ENCODE assay signal across 8 cellular contexts in the genomic region with DNA sequence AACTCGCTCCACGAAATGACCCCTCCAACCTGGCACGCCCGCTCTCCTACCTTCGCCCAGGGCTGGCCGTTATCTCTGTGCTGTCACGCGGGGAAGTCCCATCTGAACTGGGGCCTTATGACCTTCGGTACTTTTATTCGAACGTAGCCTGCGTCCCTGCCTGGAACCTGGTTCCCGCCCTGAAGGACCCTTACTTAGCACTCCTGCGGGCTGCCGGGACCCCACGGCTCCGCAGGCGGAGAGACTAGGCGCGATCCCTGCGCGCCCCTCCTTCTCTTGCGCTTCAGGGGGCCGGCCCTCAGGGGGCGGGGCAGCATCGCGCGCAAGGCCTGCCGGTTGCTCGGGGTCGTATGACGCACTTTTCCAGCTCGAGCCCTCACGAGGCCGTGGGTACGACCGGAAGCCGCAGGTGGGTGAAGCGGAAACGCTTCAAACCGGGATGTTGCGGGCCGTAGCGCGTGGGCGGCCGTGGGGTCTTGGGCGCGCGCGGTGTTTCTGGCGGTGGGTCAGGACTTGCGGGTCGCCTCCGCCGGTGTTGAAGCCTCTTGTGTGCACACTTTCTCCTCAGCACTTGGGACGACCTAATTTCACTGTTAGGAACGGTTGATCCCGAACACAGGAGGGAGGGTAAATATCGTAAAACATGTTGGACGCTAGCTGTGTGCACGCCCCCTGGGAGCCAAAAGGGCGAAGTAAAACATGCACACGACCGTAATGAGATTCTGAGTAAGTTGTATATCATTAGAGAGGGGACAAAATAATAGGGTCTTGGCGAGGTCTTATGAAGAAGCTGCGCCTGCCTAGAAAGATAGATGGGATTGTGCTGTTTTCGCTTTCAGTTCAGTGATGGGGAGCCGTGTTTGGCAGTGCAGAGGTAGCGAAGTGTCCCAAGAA. TPM values are rescaled to one million over a fixed set of nuclear protein-coding genes. Genes with fewer than 3 reads are reported as not detected.
DNase-seq lines count a peak whose midpoint lies in the region; ATAC-seq and TF ChIP-seq lines count a peak whose summit lies in the region.

Gene LIPT1 (plus strand): TSS at position 325 of the 894 bp plus-strand sequence. CDS start 6,991 bp downstream, outside the sequence.
A gene with protein sequence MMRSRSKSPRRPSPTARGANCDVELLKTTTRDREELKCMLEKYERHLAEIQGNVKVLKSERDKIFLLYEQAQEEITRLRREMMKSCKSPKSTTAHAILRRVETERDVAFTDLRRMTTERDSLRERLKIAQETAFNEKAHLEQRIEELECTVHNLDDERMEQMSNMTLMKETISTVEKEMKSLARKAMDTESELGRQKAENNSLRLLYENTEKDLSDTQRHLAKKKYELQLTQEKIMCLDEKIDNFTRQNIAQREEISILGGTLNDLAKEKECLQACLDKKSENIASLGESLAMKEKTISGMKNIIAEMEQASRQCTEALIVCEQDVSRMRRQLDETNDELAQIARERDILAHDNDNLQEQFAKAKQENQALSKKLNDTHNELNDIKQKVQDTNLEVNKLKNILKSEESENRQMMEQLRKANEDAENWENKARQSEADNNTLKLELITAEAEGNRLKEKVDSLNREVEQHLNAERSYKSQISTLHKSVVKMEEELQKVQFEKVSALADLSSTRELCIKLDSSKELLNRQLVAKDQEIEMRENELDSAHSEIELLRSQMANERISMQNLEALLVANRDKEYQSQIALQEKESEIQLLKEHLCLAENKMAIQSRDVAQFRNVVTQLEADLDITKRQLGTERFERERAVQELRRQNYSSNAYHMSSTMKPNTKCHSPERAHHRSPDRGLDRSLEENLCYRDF (minus strand): TSS at position 300 of the 894 bp plus-strand sequence. CDS start 45,503 bp downstream, outside the sequence.

- ATAC-seq in GM19372 (IDR thresholded peaks at IDR 0.05; ENCODE audit: low read depth, unreplicated experiment): peak; percentile 97
- peak; percentile 96 for ATAC-seq in HG03521 (IDR thresholded peaks at IDR 0.05; ENCODE audit: unreplicated experiment)

- H3K36me3 ChIP-seq in liver (ENCODE audit: control insufficient read depth in 4 of 4, insufficient read depth in 3 of 4, low read depth in 1 of 4, low read length in 3 of 4): peaks cover 0 to 11% (median 7%) of the 10 kb centered on the region in 4 donors

- peak; percentile 95 for DNase-seq in CD1c-positive myeloid dendritic cell (ENCODE audit: extremely low spot score)
- DNase-seq in NCI-H69 (lab: John Stamatoyannopoulos, UW): peak; percentile 92
- DNase-seq in activated CD4-positive, alpha-beta T cell treated with anti-CD3 and anti-CD28 coated beads, Interleukin-2, amount 50 U/mL, for 4 hours: peak; percentile 85 to 89
- peak; percentile 92 for DNase-seq in dermis blood vessel endothelial cell
- peak; percentile 94 for DNase-seq in stimulated activated CD4-positive, alpha-beta T cell treated with anti-CD3 and anti-CD28 coated beads, Interleukin-4, amount 100 ng/mL, for 24 hours

- no peaks in the 10 kb centered on the region for H3K27me3 ChIP-seq in liver (ENCODE audit: control insufficient read depth in 4 of 4, insufficient read depth in 4 of 4, low read length in 3 of 4)

- H3K4me3 ChIP-seq in liver (ENCODE audit: low read depth in 1 of 3, low read length in 3 of 3): peak within 1 kb of the TSS; percentile 87 to 100 (median 91)

- H3K4me1 ChIP-seq in liver (ENCODE audit: control insufficient read depth in 4 of 4, insufficient read depth in 4 of 4, low read length in 3 of 4): peaks cover 0 to 16% (median 12%) of the 10 kb centered on the region in 4 donors

- peak within 1 kb of the TSS; percentile 94 to 99 for H3K27ac ChIP-seq in liver (ENCODE audit: low read depth in 1 of 2, low read length in 2 of 2)

- TF ChIP-seq CTCF in liver (IDR thresholded peaks at IDR 0.05; ENCODE audit: low read depth, low read length, missing input control): peak; percentile 3

- H3K9me3 ChIP-seq in liver (ENCODE audit: control insufficient read depth in 4 of 4, low read length in 3 of 4): no peaks in the 10 kb centered on the region

- peak in 1 of 2 donors; percentile 6 for TF ChIP-seq RAD21 in liver (IDR thresholded peaks at IDR 0.05)

- under 1% methylated on average over 70 of the region's 70 CpGs for WGBS in liver

- H3K9ac ChIP-seq in liver (ENCODE audit: low read depth in 1 of 2, low read length in 2 of 2): peak within 1 kb of the TSS; percentile 76 to 99

TF ChIP-seq in liver, 16 proteins besides CTCF, POLR2A, EP300 and RAD21:
- TF ChIP-seq RXRA (IDR thresholded peaks at IDR 0.05) (peak; percentile 45 to 59), JUND (IDR thresholded peaks at IDR 0.05) (peak; percentile 56 to 67), TAF1 (conservative IDR thresholded peaks at IDR 0.05) (no peak), NR2F2 (IDR thresholded peaks at IDR 0.05) (peak; percentile 53), HNF4A (conservative IDR thresholded peaks at IDR 0.05) (peak in 1 of 2 donors; percentile 15), HNF4G (IDR thresholded peaks at IDR 0.05) (no peak), MAX (IDR thresholded peaks at IDR 0.05) (peak; percentile 86), FOXA2 (IDR thresholded peaks at IDR 0.05) (no peak), GABPA (IDR thresholded peaks at IDR 0.05 in 1 of 2, conservative IDR thresholded peaks at IDR 0.05 in 1 of 2) (peak; percentile 84 to 96), YY1 (IDR thresholded peaks at IDR 0.05) (peak; percentile 42), ZBTB33 (IDR thresholded peaks at IDR 0.05) (peak; percentile 75), EGR1 (IDR thresholded peaks at IDR 0.05; ENCODE audit: low read depth in 2 of 2) (peak; percentile 98), FOXA1 (IDR thresholded peaks at IDR 0.05) (peak; percentile 8), REST (IDR thresholded peaks at IDR 0.05) (peak; percentile 77), SP1 (IDR thresholded peaks at IDR 0.05) (peak; percentile 67)
- TF ChIP-seq, protein P1, sequence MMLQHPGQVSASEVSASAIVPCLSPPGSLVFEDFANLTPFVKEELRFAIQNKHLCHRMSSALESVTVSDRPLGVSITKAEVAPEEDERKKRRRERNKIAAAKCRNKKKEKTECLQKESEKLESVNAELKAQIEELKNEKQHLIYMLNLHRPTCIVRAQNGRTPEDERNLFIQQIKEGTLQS (IDR thresholded peaks at IDR 0.05): peak; percentile 28

RNA-seq across cellular contexts. Expression of gene LIPT1, which starts in this region (rescaled TPM):
- 6.2 and 7.5 TPM in 2 replicates for total RNA-seq in dermis blood vessel endothelial cell
- total RNA-seq in liver: 1 to 10 TPM; 4.3 to 4.8 TPM
- polyA plus RNA-seq in liver: 1 to 10 TPM; 2.3 to 2.6 TPM

RNA-seq across cellular contexts. Expression of the second gene that starts in this region (rescaled TPM):
- total RNA-seq in dermis blood vessel endothelial cell (1.7 and 2.9 TPM in 2 replicates), liver (1 to 10 TPM; 3.5 to 4.4 TPM)
- 1 to 10 TPM in 1 of 2 donors, under 1 TPM in 1; 0.93 to 4.0 TPM for polyA plus RNA-seq in liver

Comparison
In these comparisons a context has a peak if more than half of its experiments do, and no peak if none do; other contexts are left out.
1. Peak in every context shown above with its lines: DNase-seq, ATAC-seq, H3K4me3 ChIP-seq and H3K27ac ChIP-seq.